1 cellular context compared by ENCODE assay signal in the genomic region with DNA sequence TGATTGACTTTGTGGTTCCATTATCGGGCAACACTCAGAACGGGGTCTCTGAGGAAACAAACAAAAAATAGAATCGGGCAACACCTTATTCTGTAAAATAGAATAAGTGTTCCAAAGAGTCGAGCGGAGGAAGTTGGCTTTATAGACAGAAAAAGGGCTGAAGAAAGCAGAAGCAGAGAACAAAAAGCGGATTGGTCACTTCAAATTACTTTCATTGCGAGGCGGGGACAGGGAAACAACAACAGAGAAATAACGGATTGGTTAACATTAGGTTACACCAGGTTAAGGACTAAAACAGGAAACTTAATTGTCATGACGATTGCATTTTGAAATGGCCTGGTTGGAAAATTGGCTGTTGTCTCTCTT.
TF ChIP-seq lines count a peak whose summit lies in the region.

No MANE protein-coding gene starts in this region.

TF ChIP-seq in SK-N-SH, 30 proteins besides CTCF, POLR2A, EP300 and RAD21 (continued from another document):
- TF ChIP-seq CHD2 (IDR thresholded peaks at IDR 0.05; ENCODE audit: low read length, partially characterized antibody), result no peak
- TF ChIP-seq TEAD4 (IDR thresholded peaks at IDR 0.05; ENCODE audit: borderline replicate concordance, insufficient read depth), result no peak
